In genomic region chr5:172104801-172105701, GRCh38 we compare ENCODE assay signal across 16 cellular contexts.
A peak's percentile ranks its signal among the peaks of the same experiment; 100 is the strongest.
DNase-seq lines count a peak whose midpoint lies in the region; ATAC-seq, FAIRE-seq and TF ChIP-seq lines count a peak whose summit lies in the region.
"Had no signal": no experiment of that assay in that cellular context is flagged by ENCODE, and none has a peak within 500 bp of the region (broad histone marks: within the 10 kb centered on the region; RNA-seq: fewer than 3 reads in every experiment).

No MANE protein-coding gene starts in this region.

- peak overlapping the region; percentile 65; the same call in 1 of the 2 replicates for H2BK15ac ChIP-seq in H1 (ENCODE audit: low read length)

- H3K27ac ChIP-seq in CD8-positive, alpha-beta memory T cell (ENCODE audit: low read depth, low read length), result no peak overlapping the region
- no peak overlapping the region for H3K27ac ChIP-seq in H1 (ENCODE audit: low read depth, low read length)

- no peaks in the 10 kb centered on the region for H3K27me3 ChIP-seq in CD8-positive, alpha-beta memory T cell (ENCODE audit: insufficient read depth, low read length, poor library complexity, severe bottlenecking)
- no peaks in the 10 kb centered on the region for H3K27me3 ChIP-seq in H1 (replicated peaks in 1 of 4; ENCODE audit: control insufficient read depth in 3 of 4, extremely low read depth in 1 of 4, insufficient read depth in 3 of 4, low read length in 3 of 4)
- H3K27me3 ChIP-seq: BE2C had no signal

- no peak overlapping the region for H3K4ac ChIP-seq in H1 (replicated peaks; ENCODE audit: insufficient read length, low read depth, low read length)

- peak overlapping the region; percentile 68; the same call in 1 of the 2 replicates for H2BK12ac ChIP-seq in H1 (ENCODE audit: low read depth, low read length)

- no peak overlapping the region for H2BK120ac ChIP-seq in H1 (replicated peaks; ENCODE audit: low read depth, low read length)

- H3K23ac ChIP-seq in H1 (ENCODE audit: insufficient read length), result no peak overlapping the region

- no peak for FAIRE-seq in H1 (lab: Jason Lieb, UNC)
- FAIRE-seq: keratinocyte had no signal

- peaks cover 0 to 86% (median 5%) of the 10 kb centered on the region in 3 donors for H3K36me3 Mint-ChIP-seq in CD8-positive, alpha-beta memory T cell
- peaks cover 18% of the 10 kb centered on the region for H3K36me3 Mint-ChIP-seq in osteocyte (ENCODE audit: unreplicated experiment)

- peaks cover 0 to under 1% of the 10 kb centered on the region in 2 donors for H3K27me3 Mint-ChIP-seq in CD8-positive, alpha-beta memory T cell
- no peaks in the 10 kb centered on the region for H3K27me3 Mint-ChIP-seq in osteocyte (ENCODE audit: unreplicated experiment)
- H3K27me3 Mint-ChIP-seq: progenitor cell of endocrine pancreas had no signal

- H3K4me1 Mint-ChIP-seq in CD8-positive, alpha-beta memory T cell, result peaks cover 28 to 48% (median 36%) of the 10 kb centered on the region in 3 donors
- peaks cover 80% of the 10 kb centered on the region for H3K4me1 Mint-ChIP-seq in osteocyte (ENCODE audit: unreplicated experiment)

- peak overlapping the region; percentile 60 for H2AK5ac ChIP-seq in H1 (ENCODE audit: low read depth, low read length)

- POLR2A ChIA-PET in CD8-positive, alpha-beta memory T cell (lab: Charles Lee), result interaction anchor here (1.1 to 1.2 kb wide), 2 partner anchors 70 to 83 kb away, joined by 3 to 5 read pairs; partner anchors contain the start of gene STK10
- POLR2A ChIA-PET in H1 (lab: Charles Lee; ENCODE audit: partially characterized antibody), result interaction anchor here (1.4 to 1.6 kb wide), 3 partner anchors 9 to 178 kb away, joined by 4 to 7 read pairs (median 5); no protein-coding TSS in a partner anchor

- peak overlapping the region; percentile 3; the same call in 1 of the 2 replicates for H3K18ac ChIP-seq in H1 (ENCODE audit: extremely low read depth, low read length)

- H3K23me2 ChIP-seq in H1 (ENCODE audit: low read depth, low read length), result no peaks in the 10 kb centered on the region; the same call in 1 of the 2 replicates

- H3K79me2 ChIP-seq in H1 (ENCODE audit: control insufficient read depth in 1 of 2, insufficient read depth in 2 of 2, low read length in 2 of 2), result no peaks in the 10 kb centered on the region

- H3K4me1 ChIP-seq in CD8-positive, alpha-beta memory T cell (ENCODE audit: insufficient read depth, low read length), result peaks cover 21% of the 10 kb centered on the region
- H3K4me1 ChIP-seq in H1 (replicated peaks in 1 of 4; ENCODE audit: control insufficient read depth in 3 of 4, insufficient read depth in 4 of 4, low read length in 3 of 4), result peaks cover 0 to 30% (median 15%) of the 10 kb centered on the region in 4 experiments; a peak in 6 of 7 replicates
- H3K4me1 ChIP-seq: BE2C had no signal

- peak overlapping the region; percentile 56; the same call in 1 of the 2 replicates for H2BK5ac ChIP-seq in H1 (ENCODE audit: low read depth, low read length)

- H2BK20ac ChIP-seq in H1 (ENCODE audit: low read length), result no peak overlapping the region

- ATAC-seq in HG02763 (IDR thresholded peaks at IDR 0.05; ENCODE audit: unreplicated experiment) (no peak), GM21619 (IDR thresholded peaks at IDR 0.05; ENCODE audit: unreplicated experiment) (no peak)

- no peak for TF ChIP-seq EP300 in H1 (IDR thresholded peaks at IDR 0.05; ENCODE audit: borderline replicate concordance in 1 of 2, low read depth in 2 of 2, low read length in 2 of 2)

- H3K4me3 Mint-ChIP-seq in CD8-positive, alpha-beta memory T cell, result no peak overlapping the region
- H3K4me3 Mint-ChIP-seq in osteocyte (ENCODE audit: unreplicated experiment), result peak overlapping the region; percentile 14

- no peaks in the 10 kb centered on the region for H3K9me3 Mint-ChIP-seq in CD8-positive, alpha-beta memory T cell
- no peaks in the 10 kb centered on the region for H3K9me3 Mint-ChIP-seq in osteocyte (ENCODE audit: unreplicated experiment)

- no peaks in the 10 kb centered on the region for H3K9me3 ChIP-seq in CD8-positive, alpha-beta memory T cell (ENCODE audit: low read length)
- no peaks in the 10 kb centered on the region for H3K9me3 ChIP-seq in H1 (ENCODE audit: insufficient read depth in 2 of 2, low read depth in 1 of 2, low read length in 1 of 2)
- H3K9me3 ChIP-seq: BE2C had no signal

- no peak for TF ChIP-seq POLR2A in H1 (IDR thresholded peaks at IDR 0.05; ENCODE audit: control extremely low read depth in 1 of 2, low read depth in 2 of 2, low read length in 2 of 2)

- H4K5ac ChIP-seq in H1 (ENCODE audit: insufficient read length, low read depth, low read length), result no peak overlapping the region

- TF ChIP-seq CTCF in H1 (IDR thresholded peaks at IDR 0.05; ENCODE audit: control extremely low read depth in 1 of 3, insufficient read depth in 1 of 3, low read depth in 1 of 3, low read length in 3 of 3), result no peak
- no peak for TF ChIP-seq CTCF in osteocyte (IDR thresholded peaks at IDR 0.05)

- peak overlapping the region in 5 of 8 donors; percentile 17 to 63 (median 56) for H3K27ac Mint-ChIP-seq in CD8-positive, alpha-beta memory T cell
- H3K27ac Mint-ChIP-seq in osteocyte (ENCODE audit: unreplicated experiment), result peak overlapping the region; percentile 70
- H3K27ac Mint-ChIP-seq: progenitor cell of endocrine pancreas had no signal

- H3K4me2 ChIP-seq in H1 (ENCODE audit: insufficient read depth in 1 of 2, low read depth in 2 of 2, low read length in 2 of 2), result no peak overlapping the region

- peak overlapping the region; percentile 17 for H4K91ac ChIP-seq in H1 (replicated peaks; ENCODE audit: insufficient read length, low read length)

- no peak overlapping the region for H2AFZ ChIP-seq in H1 (ENCODE audit: low read length)

- no peaks in the 10 kb centered on the region for H3K79me1 ChIP-seq in H1 (ENCODE audit: low read depth, low read length)

- CTCF ChIA-PET in CD8-positive, alpha-beta memory T cell (lab: Charles Lee), result interaction anchor here (1.1 to 9.7 kb wide), 12 partner anchors 9 to 189 kb away, joined by 3 to 177 read pairs (median 3); partner anchors contain the start of genes EFCAB9 and STK10
- CTCF ChIA-PET in H1 (lab: Charles Lee; ENCODE audit: partially characterized antibody), result interaction anchor here (0.6 to 6.1 kb wide), 28 partner anchors 11 to 684 kb away, joined by 3 to 64 read pairs (median 4); partner anchors contain the start of gene STK10

- DNase-seq in CD8-positive, alpha-beta memory T cell, result no peak
- DNase-seq in LHCN-M2 (ENCODE audit: low read depth), result peak; percentile 86
- no peak for DNase-seq in H1 (ENCODE audit: low read depth in 1 of 2, low spot score in 2 of 2)
- DNase-seq in osteocyte (ENCODE audit: extremely low spot score, unreplicated experiment), result no peak
- DNase-seq in superior temporal gyrus (ENCODE audit: extremely low spot score), result no peak
- no peak for DNase-seq in COLO668 (lab: John Stamatoyannopoulos, UW; ENCODE audit: unreplicated experiment)
- DNase-seq: activated naive CD4-positive, alpha-beta T cell; BE2C; DMS79; NCI-H2107; NCI-H69; stimulated activated naive CD4-positive, alpha-beta T cell had no signal

- no peak overlapping the region for H3K9ac ChIP-seq in H1 (replicated peaks in 1 of 4; ENCODE audit: extremely low read depth in 1 of 4, low read depth in 3 of 4, low read length in 3 of 4)

- 75% methylated on average over 14 of the region's 17 CpGs; no CpG with 5 or more reads in 1 of the 2 experiments for WGBS in H1 (ENCODE audit: extremely low coverage in 1 of 2, insufficient coverage in 1 of 2, insufficient read length in 1 of 2, insufficient replicate concordance in 2 of 2, low coverage in 1 of 2, low lambda C conversion rate in 2 of 2, missing lambda C conversion rate in 1 of 2), 2 experiments

- H3K56ac ChIP-seq in H1 (replicated peaks; ENCODE audit: insufficient read length, low read depth, low read length), result no peak overlapping the region

- H3K4me3 ChIP-seq in CD8-positive, alpha-beta memory T cell (ENCODE audit: low read length), result no peak overlapping the region
- no peak overlapping the region for H3K4me3 ChIP-seq in H1 (ENCODE audit: extremely low read depth in 1 of 4, insufficient read depth in 2 of 4, low read depth in 3 of 4, low read length in 4 of 4)

- peaks cover 44% of the 10 kb centered on the region for H3K36me3 ChIP-seq in CD8-positive, alpha-beta memory T cell (ENCODE audit: insufficient read depth, low read length)
- no peaks in the 10 kb centered on the region for H3K36me3 ChIP-seq in H1 (ENCODE audit: control insufficient read depth in 2 of 4, insufficient read depth in 4 of 4, low read length in 3 of 4)
- H3K36me3 ChIP-seq: BE2C had no signal

- no peaks in the 10 kb centered on the region for H4K20me1 ChIP-seq in H1 (replicated peaks in 1 of 2; ENCODE audit: control insufficient read depth in 1 of 2, insufficient read depth in 2 of 2, low read length in 2 of 2)

- no peak for TF ChIP-seq RAD21 in H1 (IDR thresholded peaks at IDR 0.05 in 1 of 2, conservative IDR thresholded peaks at IDR 0.05 in 1 of 2; ENCODE audit: low read depth in 2 of 2, low read length in 2 of 2)

- H3K14ac ChIP-seq in H1 (ENCODE audit: insufficient read length), result no peak overlapping the region

- no peak overlapping the region for H4K8ac ChIP-seq in H1 (ENCODE audit: extremely low read depth, insufficient read depth, low read length)

TF ChIP-seq in H1, 55 proteins besides CTCF, POLR2A, EP300 and RAD21:
- TF ChIP-seq KDM4A (IDR thresholded peaks at IDR 0.05; ENCODE audit: low read depth, low read length, severe bottlenecking) (no peak), KDM1A (IDR thresholded peaks at IDR 0.05; ENCODE audit: borderline replicate concordance, low read length) (no peak), NRF1 (IDR thresholded peaks at IDR 0.05; ENCODE audit: low read depth, low read length) (no peak), SIX5 (IDR thresholded peaks at IDR 0.05; ENCODE audit: low read depth, low read length) (no peak), ASH2L (IDR thresholded peaks at IDR 0.05; ENCODE audit: low read length) (no peak), POU5F1 (IDR thresholded peaks at IDR 0.05; ENCODE audit: low read depth, low read length) (no peak), CTBP2 (IDR thresholded peaks at IDR 0.05; ENCODE audit: borderline replicate concordance, insufficient read depth, insufficient read length, low read length) (no peak)
